In the genomic region with DNA sequence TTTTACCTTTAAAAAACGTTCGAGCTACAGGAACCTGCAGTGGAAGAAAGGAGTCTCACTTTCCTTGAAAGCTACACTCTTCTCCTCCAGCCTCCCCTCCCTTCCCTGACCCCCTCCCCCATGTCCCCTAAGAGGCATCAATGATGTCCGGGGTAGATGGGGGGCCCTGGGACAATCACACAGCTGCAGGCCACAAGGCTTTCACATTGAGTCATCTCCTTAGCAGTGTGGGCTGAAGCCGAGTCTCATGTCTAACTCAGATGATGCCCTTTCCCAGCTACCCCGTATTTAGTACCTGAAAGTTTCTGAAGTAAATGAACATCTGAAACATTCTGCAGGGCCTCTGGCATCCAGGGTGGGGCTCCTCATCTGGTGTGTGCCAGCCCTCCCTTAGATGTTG, we compare ENCODE assay signal across 8 cellular contexts. TPM values are rescaled to one million over a fixed set of nuclear protein-coding genes. Genes with fewer than 3 reads are reported as not detected.
DNase-seq lines count a peak whose midpoint lies in the region; ATAC-seq and TF ChIP-seq lines count a peak whose summit lies in the region.

No MANE protein-coding gene starts in this region.

- H3K4me2 ChIP-seq in trophoblast cell (ENCODE audit: low read length) = no peak overlapping the region

- H2BK120ac ChIP-seq in trophoblast cell (ENCODE audit: insufficient read depth, low read length, poor library complexity) = no peak overlapping the region

- no peak overlapping the region for H4K12ac ChIP-seq in trophoblast cell (ENCODE audit: low read depth, low read length)

- no peak overlapping the region for H3K23ac ChIP-seq in trophoblast cell (ENCODE audit: low read length)

- peak; percentile 88 for ATAC-seq in GM18511 (IDR thresholded peaks at IDR 0.05; ENCODE audit: unreplicated experiment)
- ATAC-seq in GM21423 (IDR thresholded peaks at IDR 0.05; ENCODE audit: unreplicated experiment) = peak; percentile 76
- ATAC-seq in HG03460 (IDR thresholded peaks at IDR 0.05; ENCODE audit: unreplicated experiment) = peak; percentile 76

- H2BK12ac ChIP-seq in trophoblast cell (ENCODE audit: low read length) = no peak overlapping the region

- intact Hi-C loops in vagina (cut with DNase I) = no loop called here

- no peak for TF ChIP-seq POLR2A in vagina (IDR thresholded peaks at IDR 0.05)

- TF ChIP-seq CTCF in vagina (IDR thresholded peaks at IDR 0.05) = no peak

- WGBS in trophoblast cell (ENCODE audit: extremely low coverage, insufficient coverage, insufficient read length) = no CpG with 5 or more reads among the region's 5 CpGs

- H3K27me3 ChIP-seq in trophoblast cell (ENCODE audit: insufficient read depth, low read length) (no peaks in the 10 kb centered on the region), vagina (no peaks in the 10 kb centered on the region)

- H3K79me1 ChIP-seq in trophoblast cell (ENCODE audit: low read length) = no peaks in the 10 kb centered on the region

- H2BK5ac ChIP-seq in trophoblast cell (ENCODE audit: low read depth, low read length, poor library complexity) = no peak overlapping the region

- H3K4ac ChIP-seq in trophoblast cell (ENCODE audit: low read depth, low read length) = no peak overlapping the region

- H3K4me3 ChIP-seq in trophoblast cell (ENCODE audit: low read depth, low read length) = no peak overlapping the region
- no peak overlapping the region for H3K4me3 ChIP-seq in vagina

- H4K8ac ChIP-seq in trophoblast cell (ENCODE audit: low read depth, low read length) = no peak overlapping the region

- no peaks in the 10 kb centered on the region for H3K79me2 ChIP-seq in trophoblast cell (ENCODE audit: control insufficient read depth, insufficient read depth, low read length, poor library complexity)

- H2AK5ac ChIP-seq in trophoblast cell (ENCODE audit: low read length) = no peak overlapping the region

- H3K4me1 ChIP-seq in trophoblast cell (ENCODE audit: control insufficient read depth in 1 of 2, insufficient read depth in 2 of 2, low read length in 2 of 2) (no peaks in the 10 kb centered on the region), vagina (no peaks in the 10 kb centered on the region)

- DNase-seq in left kidney (ENCODE audit: low read depth, low spot score) (peak; percentile 11), NAMALWA (ENCODE audit: low spot score) (no peak), epidermal melanocyte (ENCODE audit: insufficient read length, low spot score) (no peak), trophoblast cell (no peak), vagina (ENCODE audit: extremely low spot score in 2 of 2) (no peak)

- no peak overlapping the region for H4K91ac ChIP-seq in trophoblast cell (ENCODE audit: low read depth, low read length)

- H3K9me3 ChIP-seq in trophoblast cell (ENCODE audit: insufficient read depth, low read depth, low read length) (no peaks in the 10 kb centered on the region), vagina (no peaks in the 10 kb centered on the region)

- H3K27ac ChIP-seq in trophoblast cell (ENCODE audit: low read depth, low read length) (no peak overlapping the region), vagina (no peak overlapping the region)

- H2AFZ ChIP-seq in trophoblast cell (ENCODE audit: insufficient read depth, low read length, poor library complexity) = no peak overlapping the region

- no peak overlapping the region for H3K18ac ChIP-seq in trophoblast cell (ENCODE audit: low read length)

- no peak overlapping the region for H3K14ac ChIP-seq in trophoblast cell (ENCODE audit: low read length)

- no peak overlapping the region for H3K9ac ChIP-seq in trophoblast cell (ENCODE audit: low read length)

- H3K36me3 ChIP-seq in trophoblast cell (ENCODE audit: control insufficient read depth in 1 of 2, insufficient read depth in 2 of 2, low read length in 2 of 2) = peaks cover 9% of the 10 kb centered on the region in 2 experiments
- H3K36me3 ChIP-seq in vagina = peaks cover 0 to 7% of the 10 kb centered on the region in 2 donors

RNA-seq across cellular contexts. Expression of a gene that starts 6.3 kb away (rescaled TPM):
- polyA plus RNA-seq in trophoblast cell (2013) = 0.08 and 0.10 TPM in 2 replicates
- 5.9 TPM for total RNA-seq in vagina

RNA-seq across cellular contexts. Expression of a gene that starts 28.2 kb away (rescaled TPM):
- 28.5 and 30.7 TPM in 2 replicates for polyA plus RNA-seq in trophoblast cell (2013)
- total RNA-seq in vagina = 42.2 TPM
